Comparison of ENCODE assay signal across 19 cellular contexts in genomic region chr1:21663951-21664805, GRCh38. TPM values are rescaled to one million over a fixed set of nuclear protein-coding genes. Genes with fewer than 3 reads are reported as not detected.
A peak's percentile ranks its signal among the peaks of the same experiment; 100 is the strongest.
DNase-seq lines count a peak whose midpoint lies in the region; ATAC-seq and TF ChIP-seq lines count a peak whose summit lies in the region.
"Had no signal": no experiment of that assay in that cellular context is flagged by ENCODE, and none has a peak within 500 bp of the region (broad histone marks: within the 10 kb centered on the region; RNA-seq: fewer than 3 reads in every experiment).

No MANE protein-coding gene starts in this region.

- TF ChIP-seq CTCF in brain (conservative IDR thresholded peaks at IDR 0.05) (no peak), neural progenitor cell (IDR thresholded peaks at IDR 0.05) (no peak)

- peaks cover 9% of the 10 kb centered on the region for H3K4me1 ChIP-seq in neural progenitor cell
- peaks cover 6 to 19% of the 10 kb centered on the region in 2 donors for H3K4me1 ChIP-seq in naive thymus-derived CD4-positive, alpha-beta T cell (ENCODE audit: control insufficient read depth in 2 of 2, insufficient read depth in 2 of 2, low read length in 2 of 2)

- no peak overlapping the region for H3K9ac ChIP-seq in neural progenitor cell

- H2AFZ ChIP-seq in neural progenitor cell (replicated peaks), result no peak overlapping the region

- no peak overlapping the region for H3K4me3 Mint-ChIP-seq in brain
- H3K4me3 Mint-ChIP-seq in neural progenitor cell, result no peak overlapping the region
- H3K4me3 Mint-ChIP-seq in naive thymus-derived CD4-positive, alpha-beta T cell, result no peak overlapping the region

- H3K79me2 ChIP-seq in neural progenitor cell (ENCODE audit: low read depth), result no peaks in the 10 kb centered on the region

- ATAC-seq in GM21723 (IDR thresholded peaks at IDR 0.05; ENCODE audit: unreplicated experiment), result no peak
- ATAC-seq in naive thymus-derived CD4-positive, alpha-beta T cell, result no peak
- ATAC-seq: mucosa of descending colon had no signal

- peak overlapping the region in 4 of 5 experiments; percentile 33 to 75 (median 51) for H3K27ac Mint-ChIP-seq in brain
- no peak overlapping the region for H3K27ac Mint-ChIP-seq in neural progenitor cell
- H3K27ac Mint-ChIP-seq in naive thymus-derived CD4-positive, alpha-beta T cell, result no peak overlapping the region

- H3K36me3 Mint-ChIP-seq in brain (no peaks in the 10 kb centered on the region), neural progenitor cell (no peaks in the 10 kb centered on the region)
- peaks cover 0 to 3% (median 0%) of the 10 kb centered on the region in 5 donors for H3K36me3 Mint-ChIP-seq in naive thymus-derived CD4-positive, alpha-beta T cell

- POLR2A ChIA-PET in naive thymus-derived CD4-positive, alpha-beta T cell (lab: Charles Lee), result no interaction called here

- H4K20me1 ChIP-seq in neural progenitor cell (ENCODE audit: low read depth), result peaks cover 9% of the 10 kb centered on the region

- CTCF ChIA-PET in naive thymus-derived CD4-positive, alpha-beta T cell (lab: Charles Lee), result no interaction called here

- intact Hi-C loops in naive thymus-derived CD4-positive, alpha-beta T cell (cut with micrococcal nuclease), result no loop called here

- no peaks in the 10 kb centered on the region for H3K9me3 ChIP-seq in neural progenitor cell (ENCODE audit: low read depth)
- no peaks in the 10 kb centered on the region for H3K9me3 ChIP-seq in naive thymus-derived CD4-positive, alpha-beta T cell (ENCODE audit: control insufficient read depth in 2 of 3, low read length in 3 of 3)
- H3K9me3 ChIP-seq: mucosa of descending colon, ovary, transverse colon had no signal

- H3K4me1 Mint-ChIP-seq in brain (peaks cover 79% of the 10 kb centered on the region), neural progenitor cell (peaks cover 16% of the 10 kb centered on the region)
- peaks cover 0 to 13% (median 8%) of the 10 kb centered on the region in 7 donors for H3K4me1 Mint-ChIP-seq in naive thymus-derived CD4-positive, alpha-beta T cell

- H3K27me3 Mint-ChIP-seq in brain (peaks cover 30% of the 10 kb centered on the region), neural progenitor cell (ENCODE audit: insufficient read depth, low read depth) (peaks cover 30% of the 10 kb centered on the region)
- H3K27me3 Mint-ChIP-seq in naive thymus-derived CD4-positive, alpha-beta T cell, result peaks cover 36 to 64% (median 45%) of the 10 kb centered on the region in 5 donors

- H3K4me2 ChIP-seq in neural progenitor cell, result no peak overlapping the region

- H3K27ac ChIP-seq in neural progenitor cell, result no peak overlapping the region
- no peak overlapping the region for H3K27ac ChIP-seq in naive thymus-derived CD4-positive, alpha-beta T cell (ENCODE audit: low read depth, low read length)
- H3K27ac ChIP-seq: 22Rv1, ovary, transverse colon, VCaP had no signal

- peaks cover 0 to 6% (median 0%) of the 10 kb centered on the region in 5 experiments for H3K9me3 Mint-ChIP-seq in brain
- no peaks in the 10 kb centered on the region for H3K9me3 Mint-ChIP-seq in neural progenitor cell
- no peaks in the 10 kb centered on the region for H3K9me3 Mint-ChIP-seq in naive thymus-derived CD4-positive, alpha-beta T cell

- peaks cover 7% of the 10 kb centered on the region for H3F3A ChIP-seq in neural progenitor cell (ENCODE audit: low read depth)

- H3K36me3 ChIP-seq in H7 (replicated peaks; ENCODE audit: control insufficient read depth, insufficient read depth, low read length) (no peaks in the 10 kb centered on the region), neural progenitor cell (no peaks in the 10 kb centered on the region)
- no peaks in the 10 kb centered on the region for H3K36me3 ChIP-seq in naive thymus-derived CD4-positive, alpha-beta T cell (ENCODE audit: control insufficient read depth in 2 of 3, insufficient read depth in 3 of 3, low read length in 3 of 3)
- H3K36me3 ChIP-seq: ovary, transverse colon had no signal

- peaks cover 25% of the 10 kb centered on the region for H3K27me3 ChIP-seq in H7 (ENCODE audit: control insufficient read depth, insufficient read depth, low read length)
- peaks cover 53% of the 10 kb centered on the region for H3K27me3 ChIP-seq in neural progenitor cell
- H3K27me3 ChIP-seq in naive thymus-derived CD4-positive, alpha-beta T cell (ENCODE audit: control insufficient read depth in 2 of 2, insufficient read depth in 2 of 2, low read length in 2 of 2), result peaks cover 3 to 13% of the 10 kb centered on the region in 2 donors
- H3K27me3 ChIP-seq: ovary had no signal

- peak; percentile 47 for DNase-seq in DMS 273 (lab: John Stamatoyannopoulos, UW; ENCODE audit: unreplicated experiment)
- DNase-seq in DMS 273 treated with DMSO at 0.1 percent for 48 hours (lab: John Stamatoyannopoulos, UW), result no peak
- DNase-seq in H7, result peak; percentile 75
- peak; percentile 18 for DNase-seq in neural progenitor cell (ENCODE audit: low spot score)
- no peak for DNase-seq in naive thymus-derived CD4-positive, alpha-beta T cell
- no peak for DNase-seq in HK-2 (ENCODE audit: unreplicated experiment)
- DNase-seq: activated gamma-delta T cell treated with Interleukin-2 at 50 U/mL for 16 hours, DMS79, NCI-H1105, NCI-H748 treated with DMSO at 0.1 percent for 48 hours, RPMI8226, SW 1271, transverse colon had no signal

- H3K4me3 ChIP-seq in H7 (ENCODE audit: insufficient read depth, low read depth, low read length) (no peak overlapping the region), neural progenitor cell (no peak overlapping the region)
- no peak overlapping the region for H3K4me3 ChIP-seq in naive thymus-derived CD4-positive, alpha-beta T cell (ENCODE audit: low read length)
- H3K4me3 ChIP-seq: mucosa of descending colon, ovary, transverse colon had no signal

RNA-seq across cellular contexts. Expression of gene RAP1GAP, which starts 5.0 kb away (rescaled TPM):
- total RNA-seq in H7 (2014; rRNA removed; shearing (Covaris generic)), result 9.4 and 10.1 TPM in 2 replicates
- polyA plus RNA-seq in brain (ENCODE audit: insufficient read depth, low read depth, low replicate concordance), result 60.7 TPM
- 2.6 and 3.9 TPM in 2 replicates for total RNA-seq in neural progenitor cell (ENCODE audit: low replicate concordance)
- total RNA-seq in naive thymus-derived CD4-positive, alpha-beta T cell, result 1 to 10 TPM in 1 of 5 experiments, under 1 TPM in 3, not detected in 1; 0.16 to 1.4 (median 0.42) TPM
- not detected for polyA plus RNA-seq in naive thymus-derived CD4-positive, alpha-beta T cell

Comparison
In these comparisons a context has a peak if more than half of its experiments do, and no peak if none do; other contexts are left out.
1. DNase-seq: peak in DMS 273 (single experiment), H7 (single experiment) and neural progenitor cell (single experiment); none in DMS 273 treated with DMSO at 0.1 percent for 48 hours (single experiment), naive thymus-derived CD4-positive, alpha-beta T cell (0 of 9) and HK-2 (single experiment).
2. H3K27ac Mint-ChIP-seq: peak in brain (4 of 5); none in neural progenitor cell (single experiment) and naive thymus-derived CD4-positive, alpha-beta T cell (0 of 9).